Comparison of ENCODE assay signal across 8 cellular contexts in the genomic region with DNA sequence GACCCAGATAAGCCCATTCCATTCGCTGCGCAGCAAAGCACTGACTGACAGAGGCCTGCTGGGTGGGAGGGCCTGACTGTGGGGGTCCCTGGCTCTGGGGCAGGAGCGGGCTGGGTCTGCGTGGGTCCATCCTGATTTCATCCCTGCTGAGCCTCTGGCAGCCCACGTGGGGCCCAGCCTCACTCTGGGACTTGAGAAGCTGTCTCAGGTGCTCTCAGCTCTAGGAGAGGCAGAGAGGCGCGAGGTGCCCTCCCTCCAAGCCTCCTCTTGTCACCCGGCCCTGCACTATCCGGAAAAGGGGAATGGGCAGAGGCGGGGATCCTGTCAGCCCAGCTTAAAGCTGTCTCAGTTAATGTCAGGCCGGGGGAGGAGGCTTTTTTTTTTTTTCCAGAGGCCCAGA. TPM values are rescaled to one million over a fixed set of nuclear protein-coding genes. Genes with fewer than 3 reads are reported as not detected.
DNase-seq lines count a peak whose midpoint lies in the region; ATAC-seq and TF ChIP-seq lines count a peak whose summit lies in the region.

No MANE protein-coding gene starts in this region.

- peak; percentile 42 for DNase-seq in DMS53 (lab: John Stamatoyannopoulos, UW)
- no peak for DNase-seq in DMS53 treated with DMSO at 0.1 percent for 48 hours (lab: John Stamatoyannopoulos, UW; ENCODE audit: unreplicated experiment)
- DNase-seq in SK-N-DZ (ENCODE audit: low spot score), result peak; percentile 44
- no peak for DNase-seq in fibroblast of mammary gland (ENCODE audit: low read depth)
- no peak for DNase-seq in GM03348 (ENCODE audit: low spot score)
- DNase-seq in GF-D8 (lab: John Stamatoyannopoulos, UW), result no peak

- H3K4me3 ChIP-seq in fibroblast of mammary gland (ENCODE audit: control insufficient read depth, low read depth, low read length), result peak overlapping the region; percentile 79
- H3K4me3 ChIP-seq in skin epidermis, result peak overlapping the region in 5 of 7 experiments; percentile 43 to 62 (median 48)

- peak overlapping the region in 4 of 21 experiments; percentile 29 to 78 (median 58) for H3K27ac ChIP-seq in skin epidermis

- no peak for ATAC-seq in GM19452 (IDR thresholded peaks at IDR 0.05; ENCODE audit: unreplicated experiment)

- TF ChIP-seq CTCF in fibroblast of mammary gland (conservative IDR thresholded peaks at IDR 0.05; ENCODE audit: control insufficient read depth, insufficient read depth, low read depth, low read length), result no peak

RNA-seq across cellular contexts. Expression of a gene that starts 0.9 kb away (rescaled TPM):
- 7.0 and 8.9 TPM in 2 replicates for polyA plus RNA-seq in SK-N-DZ (2014; cell fraction: cytosol; rRNA removed)
- 10.2 and 16.0 TPM in 2 replicates for polyA plus RNA-seq in SK-N-DZ (2014; cell fraction: nucleus; rRNA removed)

RNA-seq across cellular contexts. Expression of a gene that starts 9.7 kb away (rescaled TPM):
- polyA plus RNA-seq in SK-N-DZ (2014; cell fraction: cytosol; rRNA removed), result 27.5 and 33.9 TPM in 2 replicates
- polyA plus RNA-seq in SK-N-DZ (2014; cell fraction: nucleus; rRNA removed), result 77.4 and 108 TPM in 2 replicates

RNA-seq across cellular contexts. Expression of a gene that starts 15.1 kb away (rescaled TPM):
- 290 and 383 TPM in 2 replicates for polyA plus RNA-seq in SK-N-DZ (2014; cell fraction: cytosol; rRNA removed)
- polyA plus RNA-seq in SK-N-DZ (2014; cell fraction: nucleus; rRNA removed), result 441 and 504 TPM in 2 replicates

Comparison
In these comparisons a context has a peak if more than half of its experiments do, and no peak if none do; other contexts are left out.
1. DNase-seq: peak in DMS53 (single experiment) and SK-N-DZ (single experiment); none in DMS53 treated with DMSO at 0.1 percent for 48 hours (single experiment), fibroblast of mammary gland (single experiment), GM03348 (single experiment) and GF-D8 (single experiment).